ENCODE assay signal across 7 cellular contexts in genomic region chr17:7579001-7579838, GRCh38. TPM values are rescaled to one million over a fixed set of nuclear protein-coding genes. Genes with fewer than 3 reads are reported as not detected.
DNase-seq lines count a peak whose midpoint lies in the region; ATAC-seq, FAIRE-seq and TF ChIP-seq lines count a peak whose summit lies in the region.

A gene with protein sequence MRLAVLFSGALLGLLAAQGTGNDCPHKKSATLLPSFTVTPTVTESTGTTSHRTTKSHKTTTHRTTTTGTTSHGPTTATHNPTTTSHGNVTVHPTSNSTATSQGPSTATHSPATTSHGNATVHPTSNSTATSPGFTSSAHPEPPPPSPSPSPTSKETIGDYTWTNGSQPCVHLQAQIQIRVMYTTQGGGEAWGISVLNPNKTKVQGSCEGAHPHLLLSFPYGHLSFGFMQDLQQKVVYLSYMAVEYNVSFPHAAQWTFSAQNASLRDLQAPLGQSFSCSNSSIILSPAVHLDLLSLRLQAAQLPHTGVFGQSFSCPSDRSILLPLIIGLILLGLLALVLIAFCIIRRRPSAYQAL (plus strand): TSS chr17:7579638. CDS start chr17:7579678, 40 bp downstream.

- peak; percentile 68 for DNase-seq in GM12892 (ENCODE audit: insufficient read length)
- DNase-seq in SJSA1 (ENCODE audit: low read depth in 1 of 2, low spot score in 2 of 2) = peak; percentile 73 to 75
- peak; percentile 80 for DNase-seq in activated naive CD8-positive, alpha-beta T cell treated with anti-CD3 and anti-CD28 coated beads for 36 hours
- DNase-seq in heart left ventricle = peak; percentile 58 to 85 (median 71)
- peak; percentile 96 for DNase-seq in renal cortical epithelial cell (ENCODE audit: low read depth)

- no peak within 1 kb of the TSS for H3K4me3 ChIP-seq in SJSA1
- H3K4me3 ChIP-seq in heart left ventricle = peak within 1 kb of the TSS in 9 of 12 donors; percentile 22 to 69 (median 38)

- H3K4me1 Mint-ChIP-seq in activated naive CD8-positive, alpha-beta T cell treated with anti-CD3 and anti-CD28 coated beads for 36 hours = peaks cover 84% of the 10 kb centered on the region

- H3K9me3 ChIP-seq in SJSA1 (replicated peaks) (no peaks in the 10 kb centered on the region), heart left ventricle (no peaks in the 10 kb centered on the region)

- 27 to 32% (median 30%) methylated on average over 6 to 7 of the region's 7 CpGs for WGBS in heart left ventricle, 4 donors

- H3K36me3 Mint-ChIP-seq in activated naive CD8-positive, alpha-beta T cell treated with anti-CD3 and anti-CD28 coated beads for 36 hours = peaks cover 85% of the 10 kb centered on the region

- H3K27me3 ChIP-seq in SJSA1 (replicated peaks) = no peaks in the 10 kb centered on the region
- no peaks in the 10 kb centered on the region for H3K27me3 ChIP-seq in heart left ventricle

- peak within 1 kb of the TSS; percentile 55 for H3K4me3 Mint-ChIP-seq in activated naive CD8-positive, alpha-beta T cell treated with anti-CD3 and anti-CD28 coated beads for 36 hours

- ATAC-seq in HG03108 (IDR thresholded peaks at IDR 0.05; ENCODE audit: unreplicated experiment) = peak; percentile 45
- peak in 3 of 4 donors; percentile 52 to 61 (median 54) for ATAC-seq in heart left ventricle
- ATAC-seq in GM18873 (IDR thresholded peaks at IDR 0.05; ENCODE audit: low FRiP score, unreplicated experiment) = no peak

- peak within 1 kb of the TSS; percentile 100 for H3K27ac Mint-ChIP-seq in activated naive CD8-positive, alpha-beta T cell treated with anti-CD3 and anti-CD28 coated beads for 36 hours

- H3K4me1 ChIP-seq in SJSA1 (replicated peaks) (peaks cover 38% of the 10 kb centered on the region), heart left ventricle (peaks cover 13 to 86% (median 45%) of the 10 kb centered on the region in 12 donors)

- peak; percentile 99 for TF ChIP-seq POLR2A in GM12892 (IDR thresholded peaks at IDR 0.05; ENCODE audit: low read depth, low read length)
- TF ChIP-seq POLR2A in heart left ventricle (IDR thresholded peaks at IDR 0.05) = peak in 1 of 2 donors; percentile 53

- H3K36me3 ChIP-seq in SJSA1 (peaks cover 80% of the 10 kb centered on the region), heart left ventricle (peaks cover 4 to 66% (median 50%) of the 10 kb centered on the region in 9 donors)

- H3K9me3 Mint-ChIP-seq in activated naive CD8-positive, alpha-beta T cell treated with anti-CD3 and anti-CD28 coated beads for 36 hours = no peaks in the 10 kb centered on the region

- intact Hi-C loops in heart left ventricle (cut with DNase I) = loop anchor here in 4 of 10 donors (10.0 kb wide), 4 partner anchors 224 to 344 kb away; partner anchors contain the start of genes CTDNEP1 (in 1 of the 4), DVL2 (in 1 of the 4), ELP5 (in 1 of the 4) and GABARAP (in 1 of the 4)

- FAIRE-seq in GM12892 (lab: Jason Lieb, UNC) = peak; percentile 50

- no peak for TF ChIP-seq CTCF in heart left ventricle (IDR thresholded peaks at IDR 0.05)

- H3K27ac ChIP-seq in SJSA1 = peak within 1 kb of the TSS; percentile 18
- H3K27ac ChIP-seq in heart left ventricle = peak within 1 kb of the TSS; percentile 47 to 96 (median 78)

- H3K27me3 Mint-ChIP-seq in activated naive CD8-positive, alpha-beta T cell treated with anti-CD3 and anti-CD28 coated beads for 36 hours = no peaks in the 10 kb centered on the region

RNA-seq across cellular contexts. Expression of the gene that starts here (rescaled TPM):
- polyA plus RNA-seq in GM12892 (2012; ENCODE audit: missing spikeins) = 7.4 TPM
- 0.31 and 5.2 TPM in 2 replicates for total RNA-seq in SJSA1 (2014; rRNA removed; shearing (Covaris generic))
- 1 to 10 TPM; 6.6 to 6.7 TPM for total RNA-seq in activated naive CD8-positive, alpha-beta T cell treated with anti-CD3 and anti-CD28 coated beads for 36 hours
- total RNA-seq in heart left ventricle = 100 to 1,000 TPM in 2 of 9 donors, 10 to 100 TPM in 6, 1 to 10 TPM in 1; 9.9 to 324 (median 22.5) TPM
- 10 to 100 TPM; 11.3 to 46.7 TPM for polyA plus RNA-seq in heart left ventricle
- total RNA-seq in renal cortical epithelial cell = 4.2 and 7.6 TPM in 2 replicates
